7 cellular contexts compared by ENCODE assay signal in genomic region chr15:44148580-44148979, GRCh38. TPM values are rescaled to one million over a fixed set of nuclear protein-coding genes. Genes with fewer than 3 reads are reported as not detected.
"Had no signal": no experiment of that assay in that cellular context is flagged by ENCODE, and none has a peak within 500 bp of the region (broad histone marks: within the 10 kb centered on the region; RNA-seq: fewer than 3 reads in every experiment).

No MANE protein-coding gene starts in this region.

- DNase-seq: IMR-90, KBM-7, KG1 had no signal

- H3K27ac ChIP-seq: HL-60, KMS-11 had no signal

- ATAC-seq: HepG2, K562 had no signal

- H3K4me3 ChIP-seq: K562 had no signal

- H3K4me2 ChIP-seq: KMS-11 had no signal

- H3K9ac ChIP-seq: KMS-11 had no signal

RNA-seq across cellular contexts. Expression of gene FRMD5, which starts 46.5 kb away (rescaled TPM):
- total RNA-seq: K562 had no signal
